20 cellular contexts compared by ENCODE assay signal in genomic region chr1:53633073-53633704, GRCh38.
A peak's percentile ranks its signal among the peaks of the same experiment; 100 is the strongest.
DNase-seq lines count a peak whose midpoint lies in the region; ATAC-seq and TF ChIP-seq lines count a peak whose summit lies in the region.
"Had no signal": no experiment of that assay in that cellular context is flagged by ENCODE, and none has a peak within 500 bp of the region (broad histone marks: within the 10 kb centered on the region; RNA-seq: fewer than 3 reads in every experiment).

No MANE protein-coding gene starts in this region.

- no peaks in the 10 kb centered on the region for H3K36me3 ChIP-seq in colonic mucosa
- H3K36me3 ChIP-seq in body of pancreas (replicated peaks in 1 of 2; ENCODE audit: insufficient read depth in 1 of 2, low read depth in 2 of 2), result no peaks in the 10 kb centered on the region
- H3K36me3 ChIP-seq: BLaER1, Peyer's patch had no signal

- ATAC-seq in left lobe of liver, result no peak
- ATAC-seq in sciatic nerve, result no peak
- ATAC-seq in body of pancreas, result no peak
- no peak for ATAC-seq in GM21619 (IDR thresholded peaks at IDR 0.05; ENCODE audit: unreplicated experiment)

- no peak for TF ChIP-seq POLR2A in body of pancreas (IDR thresholded peaks at IDR 0.05)

- no peak overlapping the region for H3K27ac ChIP-seq in colonic mucosa
- no peak overlapping the region for H3K27ac ChIP-seq in body of pancreas
- H3K27ac ChIP-seq: BLaER1, Peyer's patch had no signal

- no peaks in the 10 kb centered on the region for H3K27me3 ChIP-seq in colonic mucosa
- no peaks in the 10 kb centered on the region for H3K27me3 ChIP-seq in body of pancreas
- H3K27me3 ChIP-seq: BLaER1, Peyer's patch had no signal

- DNase-seq in colonic mucosa (peak; percentile 10), left lobe of liver (ENCODE audit: low spot score) (peak; percentile 12), sciatic nerve (ENCODE audit: low spot score) (peak; percentile 32), body of pancreas (no peak), amygdala (lab: John Stamatoyannopoulos, UW) (no peak), cerebellar nuclear complex (lab: John Stamatoyannopoulos, UW) (no peak)
- DNase-seq: CD4-positive, alpha-beta T cell; COR-L47; GOT3; Karpas-422; MV-4-11; NCI-H1105 treated with DMSO at 0.1 percent for 48 hours; NCI-H1694 treated with DMSO at 0.1 percent for 48 hours; NCI-H2081 treated with DMSO at 0.1 percent for 48 hours; NCI-H2171 treated with DMSO at 0.1 percent for 48 hours; NCI-H524 treated with DMSO at 0.1 percent for 48 hours; NCI-H82 had no signal

- H3K9ac ChIP-seq in colonic mucosa (ENCODE audit: low read depth in 2 of 2, low read length in 2 of 2), result no peak overlapping the region
- H3K9ac ChIP-seq: BLaER1 had no signal

- intact Hi-C loops in colonic mucosa (cut with DNase I) (no loop called here), sciatic nerve (cut with DNase I) (no loop called here), body of pancreas (cut with DNase I) (no loop called here)

- WGBS in body of pancreas, 2 donors, result 79 to 84% methylated on average over 13 of the region's 13 CpGs

- H3K9me3 ChIP-seq in colonic mucosa, result no peaks in the 10 kb centered on the region
- no peaks in the 10 kb centered on the region for H3K9me3 ChIP-seq in body of pancreas
- H3K9me3 ChIP-seq: BLaER1, Peyer's patch had no signal

- no peaks in the 10 kb centered on the region for H3K4me1 ChIP-seq in colonic mucosa
- no peaks in the 10 kb centered on the region for H3K4me1 ChIP-seq in body of pancreas
- H3K4me1 ChIP-seq: Peyer's patch had no signal

- TF ChIP-seq CTCF in colonic mucosa (IDR thresholded peaks at IDR 0.05), result no peak
- no peak for TF ChIP-seq CTCF in body of pancreas (IDR thresholded peaks at IDR 0.05)

- H3K4me3 ChIP-seq in colonic mucosa (no peak overlapping the region), body of pancreas (no peak overlapping the region)
- H3K4me3 ChIP-seq: BLaER1, Peyer's patch had no signal

Comparison
In these comparisons a context has a peak if more than half of its experiments do, and no peak if none do; other contexts are left out.
1. DNase-seq: peak in colonic mucosa (single experiment), left lobe of liver (single experiment) and sciatic nerve (single experiment); none in body of pancreas (0 of 4), amygdala (0 of 56) and cerebellar nuclear complex (0 of 2).